In genomic region chr22:22006596-22006990, GRCh38 we compare ENCODE assay signal across 30 cellular contexts. TPM values are rescaled to one million over a fixed set of nuclear protein-coding genes. Genes with fewer than 3 reads are reported as not detected.
DNase-seq lines count a peak whose midpoint lies in the region; ATAC-seq, FAIRE-seq and TF ChIP-seq lines count a peak whose summit lies in the region.
"Had no signal": no experiment of that assay in that cellular context is flagged by ENCODE, and none has a peak within 500 bp of the region (broad histone marks: within the 10 kb centered on the region; RNA-seq: fewer than 3 reads in every experiment).

No MANE protein-coding gene starts in this region.

- TF ChIP-seq CTCF in K562 (IDR thresholded peaks at IDR 0.05 in 2 of 3, conservative IDR thresholded peaks at IDR 0.05 in 1 of 3; ENCODE audit: insufficient read depth in 2 of 3, low read depth in 1 of 3, low read length in 3 of 3) (no peak), D721Med (IDR thresholded peaks at IDR 0.05; ENCODE audit: insufficient read depth, missing control alignments) (no peak)

- no peaks in the 10 kb centered on the region for H3K9me2 ChIP-seq in Karpas-422 (replicated peaks; ENCODE audit: insufficient read depth, low read length)

- H3K4me2 ChIP-seq in Karpas-422 (ENCODE audit: low read depth, low read length, poor library complexity, severe bottlenecking) (no peak overlapping the region), K562 (ENCODE audit: insufficient read depth, low read length) (no peak overlapping the region)
- H3K4me2 ChIP-seq: A549; BLaER1; BLaER1 treated with 17β-estradiol and CSF1 and Interleukin-3, amounts not matched to agents 10 nM and 100 nM had no signal

- CTCF ChIA-PET in K562 (lab: Yijun Ruan, JAX; ENCODE audit: low intra/inter-chr PET ratio): interaction anchor here (0.7 kb wide), 1 partner anchor 9 kb away, joined by 3 read pairs; no protein-coding TSS in a partner anchor

- H3K9ac ChIP-seq in Karpas-422 (ENCODE audit: low read length) (no peak overlapping the region), K562 (ENCODE audit: insufficient read depth in 1 of 2, low read depth in 2 of 2, low read length in 2 of 2) (no peak overlapping the region)
- H3K9ac ChIP-seq: BLaER1; BLaER1 treated with 17β-estradiol and CSF1 and Interleukin-3, amounts not matched to agents 10 nM and 100 nM had no signal

- TF ChIP-seq EP300 in K562 (IDR thresholded peaks at IDR 0.05; ENCODE audit: low read length): no peak

- DNase-seq in Karpas-422: no peak
- no peak for DNase-seq in K562 (ENCODE audit: extremely low read depth in 1 of 4, low spot score in 3 of 4)
- no peak for DNase-seq in D721Med (ENCODE audit: insufficient read length, low spot score)
- DNase-seq: 8988T; ACHN; AML-193; BE2C; C1 segment of cervical spinal cord; Caco-2; Calu3; CD4-positive, alpha-beta memory T cell; CD4-positive, alpha-beta T cell; CD4-positive, CD25-positive, alpha-beta regulatory T cell; CD8-positive, alpha-beta memory T cell; CD8-positive, alpha-beta T cell; COR-L47; DMS 273 treated with DMSO at 0.1 percent for 48 hours; DMS153; DMS53; DMS79; DMS79 treated with DMSO at 0.1 percent for 48 hours; DND-41; EL had no signal

- POLR2A ChIA-PET in K562 (lab: Yijun Ruan, JAX): interaction anchor here (0.6 to 10.2 kb wide), 16 partner anchors 8 to 776 kb away, joined by 3 to 176 read pairs (median 4); partner anchors contain the start of genes PPM1F and TOP3B

- H3K9me3 ChIP-seq in Karpas-422 (ENCODE audit: low read length): no peaks in the 10 kb centered on the region
- no peaks in the 10 kb centered on the region for H3K9me3 ChIP-seq in K562 (replicated peaks; ENCODE audit: control insufficient read depth, insufficient read depth, low read depth, low read length)
- H3K9me3 ChIP-seq: A549; BE2C; BLaER1; BLaER1 treated with 17β-estradiol and CSF1 and Interleukin-3, amounts not matched to agents 10 nM and 100 nM; Caco-2 had no signal

- no peaks in the 10 kb centered on the region for H3K9me1 ChIP-seq in K562 (ENCODE audit: control insufficient read depth, insufficient read depth, low read length)

- H3K4me1 ChIP-seq in Karpas-422 (ENCODE audit: low read length): peaks cover 40% of the 10 kb centered on the region
- H3K4me1 ChIP-seq in K562 (replicated peaks in 1 of 2; ENCODE audit: control insufficient read depth in 2 of 2, insufficient read depth in 2 of 2, low read length in 2 of 2): peaks cover 11 to 17% of the 10 kb centered on the region in 2 experiments
- H3K4me1 ChIP-seq: A549, BE2C, Caco-2 had no signal

- no TSS peak for BruUV-seq in K562 (replicated peaks; lab: Mats Ljungman, UMichigan)

- peak overlapping the region; percentile 76; the same call in 1 of the 2 replicates for H2AFZ ChIP-seq in Karpas-422 (ENCODE audit: low read length)
- H2AFZ ChIP-seq in K562 (ENCODE audit: low read depth, low read length): no peak overlapping the region

- no peak for TF ChIP-seq POLR2A in K562 (conservative IDR thresholded peaks at IDR 0.05)

- H3K36me3 ChIP-seq in Karpas-422 (ENCODE audit: insufficient read depth, low read length) (no peaks in the 10 kb centered on the region), K562 (ENCODE audit: control insufficient read depth, insufficient read depth, low read length) (no peaks in the 10 kb centered on the region)
- H3K36me3 ChIP-seq: BE2C; BLaER1; BLaER1 treated with 17β-estradiol and CSF1 and Interleukin-3, amounts not matched to agents 10 nM and 100 nM had no signal

- in situ Hi-C loops in K562 (cut with MboI): no loop called here

- no peak for TF ChIP-seq RAD21 in K562 (CRISPR knock-in tag; conservative IDR thresholded peaks at IDR 0.05 in 1 of 2, IDR thresholded peaks at IDR 0.05 in 1 of 2)

- no peaks in the 10 kb centered on the region for H3K79me2 ChIP-seq in Karpas-422 (ENCODE audit: low read length)
- no peaks in the 10 kb centered on the region for H3K79me2 ChIP-seq in K562 (ENCODE audit: control insufficient read depth, insufficient read depth, low read length)

- ATAC-seq in K562 (no peak), GM19035 (IDR thresholded peaks at IDR 0.05; ENCODE audit: unreplicated experiment) (no peak)
- ATAC-seq: A549; CD8-positive, alpha-beta T cell had no signal

- H3K27me3 ChIP-seq in Karpas-422 (ENCODE audit: low read length): no peaks in the 10 kb centered on the region
- peaks cover 16 to 38% of the 10 kb centered on the region in 2 experiments for H3K27me3 ChIP-seq in K562 (ENCODE audit: control insufficient read depth in 2 of 2, insufficient read depth in 2 of 2, low read length in 2 of 2)
- H3K27me3 ChIP-seq: BLaER1; BLaER1 treated with 17β-estradiol and CSF1 and Interleukin-3, amounts not matched to agents 10 nM and 100 nM had no signal

- intact Hi-C loops in K562 (cut with micrococcal nuclease): no loop called here

- FAIRE-seq in K562 (lab: Jason Lieb, UNC) (no peak), D721Med (lab: Jason Lieb, UNC) (no peak)
- FAIRE-seq: A204.1, A549 had no signal

- H3K4me3 ChIP-seq in Karpas-422 (ENCODE audit: low read length): no peak overlapping the region
- H3K4me3 ChIP-seq in K562: no peak overlapping the region
- H3K4me3 ChIP-seq: A549; BLaER1; BLaER1 treated with 17β-estradiol and CSF1 and Interleukin-3, amounts not matched to agents 10 nM and 100 nM had no signal

- WGBS in K562 (ENCODE audit: insufficient coverage, low coverage, missing lambda C conversion rate): 30% methylated on average over 6 of the region's 6 CpGs

- no peaks in the 10 kb centered on the region for H4K20me1 ChIP-seq in Karpas-422 (ENCODE audit: insufficient read depth, low read depth, low read length)
- no peaks in the 10 kb centered on the region for H4K20me1 ChIP-seq in K562 (replicated peaks; ENCODE audit: control insufficient read depth, insufficient read depth, low read length)
- H4K20me1 ChIP-seq: BLaER1; BLaER1 treated with 17β-estradiol and CSF1 and Interleukin-3, amounts not matched to agents 10 nM and 100 nM had no signal

- H3K27ac ChIP-seq in Karpas-422 (ENCODE audit: low read length): no peak overlapping the region
- no peak overlapping the region for H3K27ac ChIP-seq in K562 (ENCODE audit: extremely low read depth, low read depth, low read length)
- H3K27ac ChIP-seq: 22Rv1; A549; BLaER1; BLaER1 treated with 17β-estradiol and CSF1 and Interleukin-3, amounts not matched to agents 10 nM and 100 nM; C4-2B had no signal

TF ChIP-seq in K562, 482 proteins besides CTCF, POLR2A, EP300 and RAD21 (continues in another document):
- TF ChIP-seq TOE1 (IDR thresholded peaks at IDR 0.05; ENCODE audit: borderline replicate concordance): no peak
- 0 out of 2 replicates have a peak, but pooled peaks have one; percentile 54 for TF ChIP-seq TOE1 (CRISPR knock-in tag; IDR thresholded peaks at IDR 0.05; ENCODE audit: borderline replicate concordance, low read depth)

RNA-seq across cellular contexts. Expression of gene TOP3B, which starts 24.0 kb away (rescaled TPM):
- 38.1 and 72.9 TPM in 2 replicates for total RNA-seq in Karpas-422 (2014; rRNA removed; shearing (Covaris generic); ENCODE audit: low replicate concordance)
- 654 and 1,271 TPM in 2 replicates for total RNA-seq in K562 (2011; cell fraction: chromatin; rRNA removed; ENCODE audit: low replicate concordance)
- total RNA-seq in K562 (2011; cell fraction: nucleolus; rRNA removed): 667 and 676 TPM in 2 replicates
- 562 and 595 TPM in 2 replicates for total RNA-seq in K562 (2011; cell fraction: nucleoplasm; rRNA removed)
- 168 and 209 TPM in 2 replicates for total RNA-seq in K562 (2014; rRNA removed)
- total RNA-seq in K562 (2014; rRNA removed; fragmentation: Illumina TruSeq; extraction: Trizol): 70.7 and 93.0 TPM in 2 replicates
- 132 and 135 TPM in 2 replicates for total RNA-seq in K562 (2015; rRNA removed; fragmentation: Illumina TruSeq; extraction: Trizol)
- total RNA-seq in K562 (2021): 182 and 188 TPM in 2 replicates
- 77.5 and 115 TPM in 2 replicates for polyA plus RNA-seq in K562 (2011; rRNA removed)
- polyA plus RNA-seq in K562 (2011; cell fraction: cytosol; rRNA removed): 70.1 and 77.8 TPM in 2 replicates
- polyA plus RNA-seq in K562 (2011; cell fraction: nucleus; rRNA removed): 984 and 1,286 TPM in 2 replicates
- 96.9 and 122 TPM in 2 replicates for polyA plus RNA-seq in K562 (2012)
- 112 and 123 TPM in 2 replicates for polyA plus RNA-seq in K562 (2014; fragmentation: Illumina TruSeq; extraction: Trizol)
- 10 to 100 TPM in 1 of 2 experiments, 1 to 10 TPM in 1; 3.0 to 11.5 TPM for polyA plus RNA-seq in K562 (2014; fragmentation: Nextera tagmentation; extraction: Ambion mirVana)
- polyA plus RNA-seq in K562 (2014; rRNA removed): 153 and 161 TPM in 2 replicates
- 98.9 and 108 TPM in 2 replicates for polyA minus RNA-seq in K562 (2011; rRNA and poly(A)+ RNA removed)
- 76.3 and 79.3 TPM in 2 replicates for polyA minus RNA-seq in K562 (2011; cell fraction: cytosol; rRNA and poly(A)+ RNA removed)
- polyA minus RNA-seq in K562 (2011; cell fraction: nucleus; rRNA and poly(A)+ RNA removed): 248 and 295 TPM in 2 replicates

RNA-seq across cellular contexts. Expression of gene PPM1F, which starts 53.9 kb away (rescaled TPM):
- total RNA-seq in Karpas-422 (2014; rRNA removed; shearing (Covaris generic); ENCODE audit: low replicate concordance): 21.1 and 47.8 TPM in 2 replicates
- total RNA-seq in K562 (2011; cell fraction: chromatin; rRNA removed; ENCODE audit: low replicate concordance): 103 and 226 TPM in 2 replicates
- 122 and 135 TPM in 2 replicates for total RNA-seq in K562 (2011; cell fraction: nucleolus; rRNA removed)
- total RNA-seq in K562 (2011; cell fraction: nucleoplasm; rRNA removed): 120 and 153 TPM in 2 replicates
- total RNA-seq in K562 (2014; rRNA removed): 132 and 153 TPM in 2 replicates
- 33.1 and 36.9 TPM in 2 replicates for total RNA-seq in K562 (2014; rRNA removed; fragmentation: Illumina TruSeq; extraction: Trizol)
- total RNA-seq in K562 (2015; rRNA removed; fragmentation: Illumina TruSeq; extraction: Trizol): 74.6 and 75.0 TPM in 2 replicates
- total RNA-seq in K562 (2021): 157 and 159 TPM in 2 replicates
- 64.0 and 73.1 TPM in 2 replicates for polyA plus RNA-seq in K562 (2011; rRNA removed)
- 74.8 and 124 TPM in 2 replicates for polyA plus RNA-seq in K562 (2011; cell fraction: cytosol; rRNA removed)
- polyA plus RNA-seq in K562 (2011; cell fraction: nucleus; rRNA removed): 187 and 284 TPM in 2 replicates
- 81.6 and 118 TPM in 2 replicates for polyA plus RNA-seq in K562 (2012)
- polyA plus RNA-seq in K562 (2014; fragmentation: Illumina TruSeq; extraction: Trizol): 53.8 and 92.1 TPM in 2 replicates
- polyA plus RNA-seq in K562 (2014; fragmentation: Nextera tagmentation; extraction: Ambion mirVana): 1 to 10 TPM; 2.1 to 4.5 TPM
- polyA plus RNA-seq in K562 (2014; rRNA removed): 110 and 121 TPM in 2 replicates
- 29.5 and 43.3 TPM in 2 replicates for polyA minus RNA-seq in K562 (2011; rRNA and poly(A)+ RNA removed)
- polyA minus RNA-seq in K562 (2011; cell fraction: cytosol; rRNA and poly(A)+ RNA removed): 53.3 and 68.1 TPM in 2 replicates
- 34.9 and 45.5 TPM in 2 replicates for polyA minus RNA-seq in K562 (2011; cell fraction: nucleus; rRNA and poly(A)+ RNA removed)
